ENCODE assay signal across 8 cellular contexts in the genomic region with DNA sequence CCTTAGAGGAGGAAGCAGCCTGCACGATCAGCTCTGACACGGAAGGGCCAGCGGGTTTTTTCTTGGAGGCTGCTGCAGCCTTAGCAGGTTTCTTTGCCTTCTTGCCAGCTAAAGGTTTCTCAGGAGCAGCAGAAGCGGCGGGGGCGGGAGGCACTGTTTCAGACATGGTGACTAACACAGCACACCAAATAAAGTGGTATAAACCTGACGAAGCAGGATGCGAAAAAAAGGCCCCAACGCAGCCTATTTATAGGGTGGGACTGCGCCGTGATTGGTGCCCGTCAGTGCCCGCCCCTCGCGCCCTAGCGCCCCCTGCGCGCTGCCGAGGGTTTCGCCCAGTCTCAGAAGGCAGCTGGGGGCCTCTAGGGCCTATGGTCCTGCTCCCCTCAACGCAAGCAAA. TPM values are rescaled to one million over a fixed set of nuclear protein-coding genes. Genes with fewer than 3 reads are reported as not detected.
DNase-seq lines count a peak whose midpoint lies in the region; ATAC-seq and TF ChIP-seq lines count a peak whose summit lies in the region.

No MANE protein-coding gene starts in this region.

- peak overlapping the region; percentile 68 to 86 (median 79) for H3K4me3 Mint-ChIP-seq in immature natural killer cell

- H3K4me1 Mint-ChIP-seq in immature natural killer cell = peaks cover 23 to 43% of the 10 kb centered on the region in 2 donors

- peak overlapping the region; percentile 54 for H3K4me3 ChIP-seq in WI38 (ENCODE audit: low read depth, low read length)
- H3K4me3 ChIP-seq in body of pancreas = no peak overlapping the region

- no peak for ATAC-seq in body of pancreas
- no peak for ATAC-seq in GM21529 (IDR thresholded peaks at IDR 0.05; ENCODE audit: unreplicated experiment)

- TF ChIP-seq CTCF in WI38 (IDR thresholded peaks at IDR 0.05; ENCODE audit: low read depth, low read length) (peak; percentile 47), body of pancreas (IDR thresholded peaks at IDR 0.05) (no peak)

- no peaks in the 10 kb centered on the region for H3K36me3 ChIP-seq in body of pancreas (replicated peaks in 1 of 2; ENCODE audit: insufficient read depth in 1 of 2, low read depth in 2 of 2)

- WGBS in body of pancreas, 2 donors = 34 to 58% methylated on average over 6 to 21 of the region's 21 CpGs

- peak overlapping the region in 1 of 4 donors; percentile 67 for H3K27ac ChIP-seq in body of pancreas

- H3K27me3 ChIP-seq in body of pancreas = no peaks in the 10 kb centered on the region

- no peaks in the 10 kb centered on the region for H3K4me1 ChIP-seq in body of pancreas

- H3K27ac Mint-ChIP-seq in immature natural killer cell = peak overlapping the region; percentile 58 to 87 (median 82)

- H3K9me3 Mint-ChIP-seq in immature natural killer cell = peaks cover 0 to 2% (median 0%) of the 10 kb centered on the region in 6 donors

- DNase-seq in DMS114 treated with DMSO at 0.1 percent for 48 hours (lab: John Stamatoyannopoulos, UW; ENCODE audit: unreplicated experiment) (peak; percentile 74), body of pancreas (peak; percentile 20 to 45 (median 27)), immature natural killer cell (peak; percentile 62 to 75 (median 72)), T1000 (lab: John Stamatoyannopoulos, UW) (no peak), DMS79 treated with DMSO at 0.1 percent for 48 hours (lab: John Stamatoyannopoulos, UW) (no peak)
- peak; percentile 85 to 86 for DNase-seq in stimulated activated CD4-positive, alpha-beta T cell treated with anti-CD3 and anti-CD28 coated beads, Interleukin-15, amount 100 ng/mL, for 48 hours (ENCODE audit: low read depth in 2 of 2)

- H3K36me3 Mint-ChIP-seq in immature natural killer cell = no peaks in the 10 kb centered on the region

- no peaks in the 10 kb centered on the region for H3K9me3 ChIP-seq in body of pancreas

- H3K27me3 Mint-ChIP-seq in immature natural killer cell (ENCODE audit: low read depth in 3 of 3) = peaks cover 18 to 27% (median 25%) of the 10 kb centered on the region in 3 donors

- intact Hi-C loops in body of pancreas (cut with DNase I) = no loop called here

- TF ChIP-seq POLR2A in body of pancreas (IDR thresholded peaks at IDR 0.05) = peak in 1 of 3 donors; percentile 16

RNA-seq across cellular contexts. Expression of a gene that starts 55.0 kb away (rescaled TPM):
- 1 to 10 TPM; 3.9 to 4.0 TPM for total RNA-seq in body of pancreas
- polyA plus RNA-seq in immature natural killer cell = 10 to 100 TPM in 1 of 3 donors, 1 to 10 TPM in 2; 3.6 to 11.4 (median 5.0) TPM

Comparison
In these comparisons a context has a peak if more than half of its experiments do, and no peak if none do; other contexts are left out.
1. DNase-seq: peak in DMS114 treated with DMSO at 0.1 percent for 48 hours (single experiment), body of pancreas (4 of 4), immature natural killer cell (3 of 3) and stimulated activated CD4-positive, alpha-beta T cell treated with anti-CD3 and anti-CD28 coated beads, Interleukin-15, amount 100 ng/mL, for 48 hours (2 of 2); none in T1000 (single experiment) and DMS79 treated with DMSO at 0.1 percent for 48 hours (single experiment).